Comparison of ENCODE assay signal across 10 cellular contexts in the genomic region with DNA sequence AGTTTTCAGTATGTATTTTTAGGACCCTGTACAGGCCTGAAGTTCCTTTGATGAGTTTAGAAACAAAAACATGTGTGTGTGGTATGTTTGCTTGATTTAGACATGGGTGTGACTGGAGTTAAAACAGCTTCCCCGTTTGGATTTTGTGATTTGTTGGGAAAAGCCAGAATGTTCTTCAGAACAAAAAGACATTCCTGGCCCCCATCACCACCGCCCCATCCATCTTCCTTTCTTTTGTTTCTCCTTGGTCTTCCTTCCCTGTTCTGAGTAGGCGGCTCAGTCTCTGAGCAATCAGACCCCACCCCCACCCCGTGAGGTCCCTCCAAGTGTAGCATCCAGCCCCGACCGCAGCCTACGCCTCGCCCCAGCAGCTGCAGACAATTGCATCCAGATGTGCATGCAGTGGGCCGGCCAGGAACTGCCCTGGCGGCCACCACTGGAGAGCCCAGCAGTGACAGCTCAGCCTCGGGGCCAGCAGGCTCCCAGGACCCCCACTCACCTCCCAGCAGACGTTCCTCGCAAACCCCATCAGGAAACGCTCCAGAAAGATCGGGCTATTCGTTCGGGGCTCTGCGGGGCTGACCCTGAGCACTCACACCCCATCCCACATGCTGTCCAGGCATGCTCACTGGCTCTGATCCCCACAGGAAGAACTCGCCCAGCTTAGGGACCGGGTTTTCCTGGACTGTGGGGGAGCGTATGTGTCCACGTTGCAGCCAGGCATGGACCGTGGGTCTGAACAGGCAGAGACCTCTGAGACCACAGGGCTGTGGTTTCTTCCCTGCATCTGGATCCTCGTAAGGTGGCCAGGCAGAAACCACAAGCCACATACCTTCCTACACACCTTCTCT.
DNase-seq lines count a peak whose midpoint lies in the region; ATAC-seq, FAIRE-seq and TF ChIP-seq lines count a peak whose summit lies in the region.
"Had no signal": no experiment of that assay in that cellular context is flagged by ENCODE, and none has a peak within 500 bp of the region (broad histone marks: within the 10 kb centered on the region; RNA-seq: fewer than 3 reads in every experiment).

No MANE protein-coding gene starts in this region.

- CTCF ChIA-PET in H1 (lab: Charles Lee; ENCODE audit: partially characterized antibody), result interaction anchor here (0.6 to 1.5 kb wide), 7 partner anchors 36 to 687 kb away, joined by 3 to 6 read pairs (median 3); no protein-coding TSS in a partner anchor

- TF ChIP-seq EP300 in H1 (IDR thresholded peaks at IDR 0.05; ENCODE audit: borderline replicate concordance in 1 of 2, low read depth in 2 of 2, low read length in 2 of 2), result no peak
- TF ChIP-seq EP300 in upper lobe of left lung (IDR thresholded peaks at IDR 0.05), result peak in 1 of 4 donors; percentile 38

- ATAC-seq in upper lobe of left lung (ENCODE audit: low FRiP score in 2 of 2) (peak; percentile 67 to 89), GM21576 (IDR thresholded peaks at IDR 0.05; ENCODE audit: unreplicated experiment) (no peak)
- ATAC-seq: left colon had no signal

- H3K9me3 ChIP-seq in H1 (ENCODE audit: insufficient read depth in 2 of 2, low read depth in 1 of 2, low read length in 1 of 2), result no peaks in the 10 kb centered on the region
- no peaks in the 10 kb centered on the region for H3K9me3 ChIP-seq in upper lobe of left lung

- H2BK20ac ChIP-seq in H1 (ENCODE audit: low read length), result no peak overlapping the region

- peak overlapping the region; percentile 83; the same call in 1 of the 2 replicates for H2BK15ac ChIP-seq in H1 (ENCODE audit: low read length)
- H2BK15ac ChIP-seq in mesendoderm (replicated peaks; ENCODE audit: low read depth), result no peak overlapping the region

- H3K9ac ChIP-seq in H1 (replicated peaks in 1 of 4; ENCODE audit: extremely low read depth in 1 of 4, low read depth in 3 of 4, low read length in 3 of 4) (no peak overlapping the region), mesendoderm (ENCODE audit: low read length) (no peak overlapping the region)

- H3K36me3 Mint-ChIP-seq in HFFc6 (ENCODE audit: low read depth) (no peaks in the 10 kb centered on the region), endothelial cell (ENCODE audit: low read depth, unreplicated experiment) (no peaks in the 10 kb centered on the region)

- H3K79me1 ChIP-seq in H1 (ENCODE audit: low read depth, low read length) (no peaks in the 10 kb centered on the region), mesendoderm (ENCODE audit: low read length) (no peaks in the 10 kb centered on the region)

- H4K8ac ChIP-seq in H1 (ENCODE audit: extremely low read depth, insufficient read depth, low read length) (no peak overlapping the region), mesendoderm (ENCODE audit: low read depth, low read length) (no peak overlapping the region)

- peaks cover 0 to 10% (median 6%) of the 10 kb centered on the region in 4 experiments; a peak in 5 of 7 replicates for H3K4me1 ChIP-seq in H1 (replicated peaks in 1 of 4; ENCODE audit: control insufficient read depth in 3 of 4, insufficient read depth in 4 of 4, low read length in 3 of 4)
- no peaks in the 10 kb centered on the region for H3K4me1 ChIP-seq in mesendoderm (ENCODE audit: control insufficient read depth, low read depth, low read length)
- H3K4me1 ChIP-seq in upper lobe of left lung, result peaks cover 5 to 21% (median 15%) of the 10 kb centered on the region in 4 donors

- H3K23ac ChIP-seq in H1 (ENCODE audit: insufficient read length) (no peak overlapping the region), mesendoderm (ENCODE audit: low read length) (peak overlapping the region; percentile 11)

- H3K56ac ChIP-seq in H1 (replicated peaks; ENCODE audit: insufficient read length, low read depth, low read length) (no peak overlapping the region), mesendoderm (ENCODE audit: low read length) (peak overlapping the region; percentile 34)

- peaks cover 0 to 8% (median 3%) of the 10 kb centered on the region in 4 experiments; a peak in 5 of 7 replicates for H3K27me3 ChIP-seq in H1 (replicated peaks in 1 of 4; ENCODE audit: control insufficient read depth in 3 of 4, extremely low read depth in 1 of 4, insufficient read depth in 3 of 4, low read length in 3 of 4)
- H3K27me3 ChIP-seq in mesendoderm (ENCODE audit: insufficient read depth, low read length, poor library complexity), result no peaks in the 10 kb centered on the region
- no peaks in the 10 kb centered on the region for H3K27me3 ChIP-seq in upper lobe of left lung

- no peak overlapping the region for H3K14ac ChIP-seq in H1 (ENCODE audit: insufficient read length)

- no peak for TF ChIP-seq RAD21 in H1 (IDR thresholded peaks at IDR 0.05 in 1 of 2, conservative IDR thresholded peaks at IDR 0.05 in 1 of 2; ENCODE audit: low read depth in 2 of 2, low read length in 2 of 2)

- peaks cover 49% of the 10 kb centered on the region for H3K4me1 Mint-ChIP-seq in HFFc6 (ENCODE audit: low read depth)
- peaks cover 14% of the 10 kb centered on the region for H3K4me1 Mint-ChIP-seq in endothelial cell (ENCODE audit: unreplicated experiment)

- no peak overlapping the region for H3K4ac ChIP-seq in H1 (replicated peaks; ENCODE audit: insufficient read length, low read depth, low read length)
- no peak overlapping the region for H3K4ac ChIP-seq in mesendoderm (ENCODE audit: low read depth, low read length)

- H3K27ac Mint-ChIP-seq in HFFc6 (peak overlapping the region; percentile 49), endothelial cell (ENCODE audit: unreplicated experiment) (no peak overlapping the region)

- H3K4me3 Mint-ChIP-seq in HFFc6 (peak overlapping the region; percentile 66), endothelial cell (ENCODE audit: unreplicated experiment) (no peak overlapping the region)

- no peaks in the 10 kb centered on the region; the same call in 1 of the 2 replicates for H3K23me2 ChIP-seq in H1 (ENCODE audit: low read depth, low read length)

- H2BK5ac ChIP-seq in H1 (ENCODE audit: low read depth, low read length) (peak overlapping the region; percentile 30; the same call in 1 of the 2 replicates), mesendoderm (ENCODE audit: low read length) (no peak overlapping the region)

- 85% methylated on average over 22 of the region's 24 CpGs; no CpG with 5 or more reads in 1 of the 2 experiments for WGBS in H1 (ENCODE audit: extremely low coverage in 1 of 2, insufficient coverage in 1 of 2, insufficient read length in 1 of 2, insufficient replicate concordance in 2 of 2, low coverage in 1 of 2, low lambda C conversion rate in 2 of 2, missing lambda C conversion rate in 1 of 2), 2 experiments
- no CpG with 5 or more reads among the region's 24 CpGs for WGBS in mesendoderm (ENCODE audit: extremely low coverage, insufficient coverage, low lambda C conversion rate)
- WGBS in upper lobe of left lung, 2 donors, result 31 to 39% methylated on average over 11 to 19 of the region's 24 CpGs

- H3K36me3 ChIP-seq in H1 (ENCODE audit: control insufficient read depth in 2 of 4, insufficient read depth in 4 of 4, low read length in 3 of 4) (no peaks in the 10 kb centered on the region), mesendoderm (ENCODE audit: control insufficient read depth, insufficient read depth, low read length) (no peaks in the 10 kb centered on the region), upper lobe of left lung (no peaks in the 10 kb centered on the region)

- POLR2A ChIA-PET in H1 (lab: Charles Lee; ENCODE audit: partially characterized antibody), result interaction anchor here (0.6 kb wide), 1 partner anchor 710 kb away, joined by 3 read pairs; no protein-coding TSS in a partner anchor

- no peak; the same call in 1 of the 2 replicates for TF ChIP-seq CTCF in HFFc6 (IDR thresholded peaks at IDR 0.05)
- TF ChIP-seq CTCF in H1 (IDR thresholded peaks at IDR 0.05; ENCODE audit: control extremely low read depth in 1 of 3, insufficient read depth in 1 of 3, low read depth in 1 of 3, low read length in 3 of 3), result no peak
- peak in 1 of 6 experiments; percentile 17 for TF ChIP-seq CTCF in upper lobe of left lung (IDR thresholded peaks at IDR 0.05)
- no peak for TF ChIP-seq CTCF in endothelial cell (IDR thresholded peaks at IDR 0.05; ENCODE audit: unreplicated experiment)

- H2BK120ac ChIP-seq in H1 (replicated peaks; ENCODE audit: low read depth, low read length) (no peak overlapping the region), mesendoderm (ENCODE audit: low read depth, low read length) (no peak overlapping the region)

- 0 out of 2 replicates have a peak overlapping the region, but pooled peaks have one; percentile 15 for H2AFZ ChIP-seq in H1 (ENCODE audit: low read length)

- peak overlapping the region; percentile 81; the same call in 1 of the 2 replicates for H2BK12ac ChIP-seq in H1 (ENCODE audit: low read depth, low read length)

- DNase-seq in HFFc6, result peak; percentile 63
- DNase-seq in H1 (ENCODE audit: low read depth in 1 of 2, low spot score in 2 of 2), result no peak
- DNase-seq in mesendoderm, result no peak
- peak in 1 of 2 donors; percentile 85 for DNase-seq in upper lobe of left lung
- no peak for DNase-seq in endothelial cell (ENCODE audit: low spot score)
- no peak for DNase-seq in NCI-H2029 treated with DMSO at 0.1 percent for 48 hours (lab: John Stamatoyannopoulos, UW)
- no peak for DNase-seq in anterior cingulate cortex (lab: John Stamatoyannopoulos, UW)

- H3K18ac ChIP-seq in H1 (ENCODE audit: extremely low read depth, low read length) (no peak overlapping the region), mesendoderm (ENCODE audit: low read length) (no peak overlapping the region)

- H3K4me3 ChIP-seq in H1 (ENCODE audit: extremely low read depth in 1 of 4, insufficient read depth in 2 of 4, low read depth in 3 of 4, low read length in 4 of 4) (no peak overlapping the region), mesendoderm (ENCODE audit: low read length) (no peak overlapping the region), upper lobe of left lung (no peak overlapping the region)

- H4K91ac ChIP-seq in H1 (replicated peaks; ENCODE audit: insufficient read length, low read length), result no peak overlapping the region

- H4K5ac ChIP-seq in H1 (ENCODE audit: insufficient read length, low read depth, low read length), result no peak overlapping the region
- no peak overlapping the region for H4K5ac ChIP-seq in mesendoderm (ENCODE audit: low read length)

- no peak overlapping the region for H2AK5ac ChIP-seq in H1 (ENCODE audit: low read depth, low read length)
- H2AK5ac ChIP-seq in mesendoderm (ENCODE audit: low read length), result no peak overlapping the region

- H3K9me3 Mint-ChIP-seq in HFFc6 (no peaks in the 10 kb centered on the region), endothelial cell (ENCODE audit: unreplicated experiment) (no peaks in the 10 kb centered on the region)

- H3K27ac ChIP-seq in H1 (ENCODE audit: low read depth, low read length), result no peak overlapping the region
- no peak overlapping the region for H3K27ac ChIP-seq in mesendoderm (ENCODE audit: low read depth, low read length)
- H3K27ac ChIP-seq in upper lobe of left lung, result peak overlapping the region; percentile 42 to 71 (median 50)

- H4K20me1 ChIP-seq in H1 (replicated peaks in 1 of 2; ENCODE audit: control insufficient read depth in 1 of 2, insufficient read depth in 2 of 2, low read length in 2 of 2), result no peaks in the 10 kb centered on the region

- H3K79me2 ChIP-seq in H1 (ENCODE audit: control insufficient read depth in 1 of 2, insufficient read depth in 2 of 2, low read length in 2 of 2) (no peaks in the 10 kb centered on the region), mesendoderm (ENCODE audit: control insufficient read depth, insufficient read depth, low read length) (no peaks in the 10 kb centered on the region)

- FAIRE-seq in H1 (lab: Jason Lieb, UNC), result no peak
- FAIRE-seq: colon had no signal

- TF ChIP-seq POLR2A in H1 (IDR thresholded peaks at IDR 0.05; ENCODE audit: control extremely low read depth in 1 of 2, low read depth in 2 of 2, low read length in 2 of 2) (no peak), upper lobe of left lung (IDR thresholded peaks at IDR 0.05) (no peak)

- H3K27me3 Mint-ChIP-seq in HFFc6 (ENCODE audit: insufficient read depth) (peaks cover 8% of the 10 kb centered on the region), endothelial cell (ENCODE audit: unreplicated experiment) (peaks cover 7% of the 10 kb centered on the region)

- H3K4me2 ChIP-seq in H1 (ENCODE audit: insufficient read depth in 1 of 2, low read depth in 2 of 2, low read length in 2 of 2) (no peak overlapping the region), mesendoderm (ENCODE audit: low read length) (no peak overlapping the region)

Comparison
In these comparisons a context has a peak if more than half of its experiments do, and no peak if none do; other contexts are left out.
1. H3K27ac ChIP-seq: peak in upper lobe of left lung (4 of 4); none in H1 (single experiment) and mesendoderm (single experiment).